Comparison of ENCODE assay signal across 8 cellular contexts in genomic region chr2:87076253-87077027, GRCh38. TPM values are rescaled to one million over a fixed set of nuclear protein-coding genes. Genes with fewer than 3 reads are reported as not detected.
DNase-seq lines count a peak whose midpoint lies in the region; ATAC-seq, FAIRE-seq and TF ChIP-seq lines count a peak whose summit lies in the region.
"Not testable (repeated sequence)": the region's sequence is repeated elsewhere in the genome, so short reads cannot be mapped to it uniquely, and the experiment has no call there.

No MANE protein-coding gene starts in this region.

- H3K4ac ChIP-seq in neuronal stem cell (ENCODE audit: low read length): not testable (repeated sequence)

- H3K4me1 Mint-ChIP-seq in Calu3 (ENCODE audit: low read depth, unreplicated experiment); T-helper 2 cell treated with Interferon-gamma antibody and Interleukin-4, amounts not matched to agents 5 μg/mL and 100 μg/mL, for 36 hours (ENCODE audit: low read depth); astrocyte (ENCODE audit: low read depth, unreplicated experiment): not testable (repeated sequence)

- not testable (repeated sequence) for H3K14ac ChIP-seq in neuronal stem cell (ENCODE audit: low read length)

- H3K23ac ChIP-seq in neuronal stem cell (ENCODE audit: low read depth, low read length, poor library complexity): not testable (repeated sequence)

- peak overlapping the region; percentile 79 for H3K27ac ChIP-seq in astrocyte (ENCODE audit: low read depth, low read length)
- peak overlapping the region; percentile 79 for H3K27ac ChIP-seq in neuronal stem cell (replicated peaks; ENCODE audit: low read length)

- H3K4me3 ChIP-seq in astrocyte (ENCODE audit: insufficient read depth, low read depth, low read length): peak overlapping the region; percentile 66
- peak overlapping the region; percentile 63 to 93 for H3K4me3 ChIP-seq in neuronal stem cell (ENCODE audit: low read length in 2 of 2)

- not testable (repeated sequence) for H3K9me3 ChIP-seq in astrocyte (ENCODE audit: insufficient read depth, low read depth, low read length); neuronal stem cell (replicated peaks in 1 of 2; ENCODE audit: control insufficient read depth in 2 of 2, insufficient read depth in 1 of 2, low read depth in 1 of 2, low read length in 2 of 2)

- H4K8ac ChIP-seq in neuronal stem cell (ENCODE audit: low read depth, low read length): not testable (repeated sequence)

- H3K79me1 ChIP-seq in neuronal stem cell (ENCODE audit: low read depth, low read length): not testable (repeated sequence)

- H2BK5ac ChIP-seq in neuronal stem cell (ENCODE audit: low read length): not testable (repeated sequence)

- not testable (repeated sequence) for H3K4me1 ChIP-seq in astrocyte (ENCODE audit: insufficient read depth, low read length); neuronal stem cell (ENCODE audit: control insufficient read depth in 2 of 2, insufficient read depth in 1 of 2, low read depth in 1 of 2, low read length in 2 of 2)

- peaks cover 22% of the 10 kb centered on the region for H3K36me3 Mint-ChIP-seq in Calu3 (ENCODE audit: insufficient read depth, unreplicated experiment)
- H3K36me3 Mint-ChIP-seq in T-helper 2 cell treated with Interferon-gamma antibody and Interleukin-4, amounts not matched to agents 5 μg/mL and 100 μg/mL, for 36 hours (ENCODE audit: low read depth); astrocyte (ENCODE audit: low read depth, unreplicated experiment): not testable (repeated sequence)

- H2BK12ac ChIP-seq in neuronal stem cell (ENCODE audit: low read length): not testable (repeated sequence)

- H3K79me2 ChIP-seq in astrocyte (ENCODE audit: insufficient read depth, low read length): not testable (repeated sequence)

- intact Hi-C loops in Calu3 (cut with micrococcal nuclease; ENCODE audit: unreplicated experiment); Right ventricle myocardium inferior (cut with DNase I): not testable (repeated sequence)

- H3K27me3 Mint-ChIP-seq in Calu3 (ENCODE audit: unreplicated experiment); T-helper 2 cell treated with Interferon-gamma antibody and Interleukin-4, amounts not matched to agents 5 μg/mL and 100 μg/mL, for 36 hours (ENCODE audit: low read depth); astrocyte (ENCODE audit: low read depth, unreplicated experiment): not testable (repeated sequence)

- peak overlapping the region; percentile 83 for H3K9ac ChIP-seq in astrocyte (ENCODE audit: low read length)
- H3K9ac ChIP-seq in neuronal stem cell (ENCODE audit: low read depth, low read length, poor library complexity): not testable (repeated sequence)

- H2BK15ac ChIP-seq in neuronal stem cell (ENCODE audit: low read length): not testable (repeated sequence)

- not testable (repeated sequence) for TF ChIP-seq CTCF in Calu3 (IDR thresholded peaks at IDR 0.05; ENCODE audit: unreplicated experiment); astrocyte (IDR thresholded peaks at IDR 0.05; ENCODE audit: insufficient read depth, low read depth, low read length)

- DNase-seq in Calu3 (peak; percentile 91), astrocyte (ENCODE audit: low read depth) (peak; percentile 85), Right ventricle myocardium inferior (ENCODE audit: missing footprints) (peak; percentile 93), neuronal stem cell (ENCODE audit: low spot score) (peak; percentile 79)
- DNase-seq in T-helper 2 cell treated with Interferon-gamma antibody and Interleukin-4, amounts not matched to agents 5 μg/mL and 100 μg/mL, for 36 hours (ENCODE audit: low spot score): peak; percentile 91
- peak; percentile 85 to 86 for DNase-seq in stimulated activated CD8-positive, alpha-beta memory T cell treated with anti-CD3 and anti-CD28 coated beads, Interleukin-7, amount 100 ng/mL, for 4 hours (ENCODE audit: low read depth in 2 of 2)

- H3K4me2 ChIP-seq in astrocyte (ENCODE audit: low read length) (peak overlapping the region; percentile 84), neuronal stem cell (ENCODE audit: insufficient read depth, low read length, poor library complexity, severe bottlenecking) (peak overlapping the region; percentile 49)

- H2AK5ac ChIP-seq in neuronal stem cell (ENCODE audit: low read depth, low read length): not testable (repeated sequence)

- H2BK120ac ChIP-seq in neuronal stem cell (ENCODE audit: low read depth, low read length): not testable (repeated sequence)

- H3K27me3 ChIP-seq in astrocyte (ENCODE audit: insufficient read depth, low read length); neuronal stem cell (ENCODE audit: control insufficient read depth in 3 of 3, insufficient read depth in 3 of 3, low read depth in 1 of 3, low read length in 3 of 3): not testable (repeated sequence)

- not testable (repeated sequence) for H3K36me3 ChIP-seq in astrocyte (ENCODE audit: insufficient read depth, low read length); neuronal stem cell (replicated peaks in 1 of 2; ENCODE audit: control insufficient read depth in 2 of 2, insufficient read depth in 2 of 2, low read length in 2 of 2)

- CTCF ChIA-PET in Calu3 (lab: Charles Lee): not testable (repeated sequence)

- not testable (repeated sequence) for H4K20me1 ChIP-seq in astrocyte (ENCODE audit: insufficient read depth, low read length)

- BruUV-seq in Calu3 (replicated peaks; lab: Mats Ljungman, UMichigan): not testable (repeated sequence)

- not testable (repeated sequence) for H4K91ac ChIP-seq in neuronal stem cell (ENCODE audit: low read depth, low read length, poor library complexity)

- H3K27ac Mint-ChIP-seq in Calu3 (ENCODE audit: unreplicated experiment): peak overlapping the region; percentile 77
- peak overlapping the region; percentile 95 for H3K27ac Mint-ChIP-seq in T-helper 2 cell treated with Interferon-gamma antibody and Interleukin-4, amounts not matched to agents 5 μg/mL and 100 μg/mL, for 36 hours
- peak overlapping the region; percentile 99 for H3K27ac Mint-ChIP-seq in astrocyte (ENCODE audit: unreplicated experiment)

- H3K9me3 Mint-ChIP-seq in Calu3 (ENCODE audit: low read depth, unreplicated experiment); T-helper 2 cell treated with Interferon-gamma antibody and Interleukin-4, amounts not matched to agents 5 μg/mL and 100 μg/mL, for 36 hours; astrocyte (ENCODE audit: unreplicated experiment): not testable (repeated sequence)

- no CpG with 5 or more reads among the region's 76 CpGs for WGBS in neuronal stem cell (ENCODE audit: extremely low coverage in 2 of 2, insufficient read length in 2 of 2, insufficient replicate concordance in 1 of 2), 2 donors

- H3K4me3 Mint-ChIP-seq in Calu3 (ENCODE audit: low read depth, unreplicated experiment) (peak overlapping the region; percentile 82), astrocyte (ENCODE audit: unreplicated experiment) (peak overlapping the region; percentile 89)
- H3K4me3 Mint-ChIP-seq in T-helper 2 cell treated with Interferon-gamma antibody and Interleukin-4, amounts not matched to agents 5 μg/mL and 100 μg/mL, for 36 hours: peak overlapping the region; percentile 93

- ATAC-seq in GM21367 (IDR thresholded peaks at IDR 0.05; ENCODE audit: unreplicated experiment) (peak; percentile 90), HG03460 (IDR thresholded peaks at IDR 0.05; ENCODE audit: unreplicated experiment) (peak; percentile 90), Right ventricle myocardium inferior (peak; percentile 98)

- not testable (repeated sequence) for FAIRE-seq in astrocyte (lab: Jason Lieb, UNC)

- H3K18ac ChIP-seq in neuronal stem cell (ENCODE audit: low read length): peak overlapping the region; percentile 64

- H2AFZ ChIP-seq in astrocyte (ENCODE audit: low read depth, low read length) (peak overlapping the region; percentile 88), neuronal stem cell (ENCODE audit: low read length) (peak overlapping the region; percentile 89)

RNA-seq across cellular contexts. Expression of gene PLGLB1, which starts 54.8 kb away (rescaled TPM):
- 1.8 TPM in 1 of 2 replicates, not detected in the other for total RNA-seq in Calu3 (2022)
- 0.59 and 1.8 TPM in 2 replicates for total RNA-seq in astrocyte
- total RNA-seq in Right ventricle myocardium inferior: 1.4 TPM
- polyA plus RNA-seq in neuronal stem cell (2013, experiment 1 of 2): 0.53 TPM
- polyA plus RNA-seq in neuronal stem cell (2013, experiment 2 of 2): 0.87 TPM

Comparison
In these comparisons a context has a peak if more than half of its experiments do, and no peak if none do; other contexts are left out.
1. Peak in every context shown above with its lines: DNase-seq, ATAC-seq, H3K4me3 ChIP-seq and H3K27ac ChIP-seq.